ENCODE assay signal across 21 cellular contexts in the genomic region with DNA sequence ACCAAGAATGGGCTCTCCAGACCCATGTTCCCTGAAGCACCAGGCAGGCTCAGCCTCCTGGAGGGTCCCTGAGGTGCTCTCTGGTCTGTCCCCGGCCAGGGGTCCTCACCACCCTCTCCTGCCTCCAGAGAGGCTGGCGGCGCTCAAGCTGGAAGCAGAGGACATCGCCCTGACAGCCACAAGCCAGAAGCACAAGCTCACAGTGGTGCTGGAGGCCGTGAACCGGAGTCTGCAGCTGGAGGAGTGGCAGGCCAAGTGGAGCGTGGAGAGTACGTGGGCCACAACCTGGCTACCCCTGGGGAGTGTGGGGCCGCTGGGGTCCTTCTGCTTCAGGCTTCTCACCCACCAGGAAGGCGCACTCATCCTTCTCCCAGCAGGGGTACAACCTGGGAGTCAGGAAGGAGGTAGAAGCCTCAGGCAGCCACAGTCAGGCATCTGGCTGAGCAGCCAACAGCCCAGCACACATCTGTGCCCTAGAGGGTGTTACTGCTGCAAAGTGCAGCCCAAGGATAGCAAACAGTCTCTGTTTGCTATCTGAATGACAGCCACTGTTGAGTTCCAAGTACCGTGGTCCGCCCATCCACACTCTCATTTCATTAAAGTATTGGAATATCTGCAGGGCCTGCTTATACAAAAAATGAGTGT. TPM values are rescaled to one million over a fixed set of nuclear protein-coding genes. Genes with fewer than 3 reads are reported as not detected.
"Had no signal": no experiment of that assay in that cellular context is flagged by ENCODE, and none has a peak within 500 bp of the region (broad histone marks: within the 10 kb centered on the region; RNA-seq: fewer than 3 reads in every experiment).

No MANE protein-coding gene starts in this region.

- H3K4me1 ChIP-seq: ascending aorta, breast epithelium, lower lobe of right lung, tibial artery, vagina had no signal

- H3K9ac ChIP-seq: neural progenitor cell had no signal

- H3K27me3 ChIP-seq: ascending aorta, neural progenitor cell, ovary, tibial artery, vagina had no signal

- H3K9me3 ChIP-seq: ascending aorta, lower lobe of right lung, ovary, tibial artery, vagina had no signal

- DNase-seq: activated CD4-positive, alpha-beta T cell treated with anti-CD3 and anti-CD28 coated beads for 4 hours; activated CD8-positive, alpha-beta memory T cell treated with anti-CD3 and anti-CD28 coated beads, Interleukin-2, amount 50 U/mL, for 4 hours; activated CD8-positive, alpha-beta T cell treated with anti-CD3 and anti-CD28 coated beads for 36 hours; activated gamma-delta T cell treated with Interleukin-2 at 50 U/mL for 16 hours; activated naive CD8-positive, alpha-beta T cell treated with anti-CD3 and anti-CD28 coated beads, Interleukin-2, amount 50 U/mL, for 24 hours; activated T-cell treated with anti-CD3 and anti-CD28 coated beads, Interleukin-2, amount 50 U/mL, for 48 hours; cerebellar nuclear complex; effector memory CD4-positive, alpha-beta T cell; foreskin fibroblast; lower lobe of right lung; ovary; stimulated activated CD4-positive, alpha-beta T cell treated with anti-CD3 and anti-CD28 coated beads, Interleukin-4, amount 100 ng/mL, for 1 hour; stimulated activated naive CD4-positive, alpha-beta T cell; T-helper 1 cell; tibial artery; WERI-Rb-1 had no signal

- H2AFZ ChIP-seq: neural progenitor cell had no signal

- H3K27ac ChIP-seq: ascending aorta, breast epithelium, lower lobe of right lung, neural progenitor cell, ovary, tibial artery, vagina, WERI-Rb-1 had no signal

- ATAC-seq: activated CD8-positive, alpha-beta T cell treated with anti-CD3 and anti-CD28 coated beads for 36 hours; activated naive CD8-positive, alpha-beta T cell treated with anti-CD3 and anti-CD28 coated beads, Interleukin-2, amount 50 U/mL, for 24 hours; lower lobe of right lung had no signal

- H3K36me3 ChIP-seq: ascending aorta, breast epithelium, neural progenitor cell, ovary, tibial artery, vagina, WERI-Rb-1 had no signal

- H3K4me2 ChIP-seq: neural progenitor cell had no signal

- H3K4me3 ChIP-seq: ascending aorta, breast epithelium, lower lobe of right lung, neural progenitor cell, ovary, tibial artery, vagina had no signal

RNA-seq across cellular contexts. Expression of gene PARVG, which starts 8.4 kb away (rescaled TPM):
- total RNA-seq: myocyte had no signal
